In genomic region chr20:3645309-3646066, GRCh38 we compare ENCODE assay signal across 30 cellular contexts. TPM values are rescaled to one million over a fixed set of nuclear protein-coding genes. Genes with fewer than 3 reads are reported as not detected.
DNase-seq lines count a peak whose midpoint lies in the region; ATAC-seq and TF ChIP-seq lines count a peak whose summit lies in the region.
"Had no signal": no experiment of that assay in that cellular context is flagged by ENCODE, and none has a peak within 500 bp of the region (broad histone marks: within the 10 kb centered on the region; RNA-seq: fewer than 3 reads in every experiment).

No MANE protein-coding gene starts in this region.

- no peak overlapping the region for H3K4ac ChIP-seq in mesendoderm (ENCODE audit: low read depth, low read length)

- H3K27ac Mint-ChIP-seq in activated naive CD8-positive, alpha-beta T cell treated with anti-CD3 and anti-CD28 coated beads, Interleukin-2, amount 50 U/mL, for 24 hours: no peak overlapping the region
- H3K27ac Mint-ChIP-seq: CD4-positive, alpha-beta memory T cell; GM23338; H9; T-cell had no signal

- no peak overlapping the region; the same call in 1 of the 2 replicates for H3K4me2 ChIP-seq in PC-3 (ENCODE audit: low read length)
- no peak overlapping the region for H3K4me2 ChIP-seq in mesendoderm (ENCODE audit: low read length)
- H3K4me2 ChIP-seq: GM23338 had no signal

- H2AK5ac ChIP-seq in mesendoderm (ENCODE audit: low read length): no peak overlapping the region

- 93% methylated on average over 20 of the region's 20 CpGs for WGBS in right cardiac atrium
- WGBS in mesendoderm (ENCODE audit: extremely low coverage, insufficient coverage, low lambda C conversion rate): no CpG with 5 or more reads among the region's 20 CpGs

- no peaks in the 10 kb centered on the region for H3F3A ChIP-seq in PC-3 (ENCODE audit: low read length, unreplicated experiment)

- H4K20me1 ChIP-seq in PC-3 (ENCODE audit: low read length): no peaks in the 10 kb centered on the region

- H3K4me3 ChIP-seq in right cardiac atrium (ENCODE audit: low read length) (no peak overlapping the region), PC-3 (ENCODE audit: low read length) (no peak overlapping the region), mesendoderm (ENCODE audit: low read length) (no peak overlapping the region)
- H3K4me3 ChIP-seq: GM23338, MG63 had no signal

- CTCF ChIA-PET in PC-3 (lab: Charles Lee): no interaction called here

- H3K79me1 ChIP-seq in mesendoderm (ENCODE audit: low read length): no peaks in the 10 kb centered on the region

- no peaks in the 10 kb centered on the region for H3K9me3 Mint-ChIP-seq in activated naive CD8-positive, alpha-beta T cell treated with anti-CD3 and anti-CD28 coated beads, Interleukin-2, amount 50 U/mL, for 24 hours
- H3K9me3 Mint-ChIP-seq: CD4-positive, alpha-beta memory T cell; GM23338; H9; T-cell had no signal

- no peak for TF ChIP-seq CTCF in PC-3 (conservative IDR thresholded peaks at IDR 0.05; ENCODE audit: low read depth, low read length)

- no peak overlapping the region for H4K5ac ChIP-seq in mesendoderm (ENCODE audit: low read length)

- no TSS peak for BruUV-seq in PC-3 (replicated peaks; lab: Mats Ljungman, UMichigan)

- no peak overlapping the region for H2BK120ac ChIP-seq in mesendoderm (ENCODE audit: low read depth, low read length)

- no peak overlapping the region for H3K4me3 Mint-ChIP-seq in activated naive CD8-positive, alpha-beta T cell treated with anti-CD3 and anti-CD28 coated beads, Interleukin-2, amount 50 U/mL, for 24 hours
- H3K4me3 Mint-ChIP-seq: CD4-positive, alpha-beta memory T cell; GM23338; H9; T-cell had no signal

- H3K56ac ChIP-seq in mesendoderm (ENCODE audit: low read length): no peak overlapping the region

- H3K79me2 ChIP-seq in PC-3 (ENCODE audit: low read length) (no peaks in the 10 kb centered on the region), mesendoderm (ENCODE audit: control insufficient read depth, insufficient read depth, low read length) (no peaks in the 10 kb centered on the region)

- H3K4me1 Mint-ChIP-seq in activated naive CD8-positive, alpha-beta T cell treated with anti-CD3 and anti-CD28 coated beads, Interleukin-2, amount 50 U/mL, for 24 hours: no peaks in the 10 kb centered on the region
- H3K4me1 Mint-ChIP-seq: H9, T-cell had no signal

- no peak overlapping the region for H2BK5ac ChIP-seq in mesendoderm (ENCODE audit: low read length)

- H3K36me3 Mint-ChIP-seq in activated naive CD8-positive, alpha-beta T cell treated with anti-CD3 and anti-CD28 coated beads, Interleukin-2, amount 50 U/mL, for 24 hours (ENCODE audit: low read depth): peaks cover 11% of the 10 kb centered on the region

- DNase-seq in cardiac septum (ENCODE audit: low spot score) (peak; percentile 63), right cardiac atrium (no peak), PC-3 (peak; percentile 23), mesendoderm (no peak), NCI-H2196 treated with DMSO at 0.1 percent for 48 hours (lab: John Stamatoyannopoulos, UW; ENCODE audit: unreplicated experiment) (no peak)
- no peak for DNase-seq in activated CD8-positive, alpha-beta memory T cell treated with anti-CD3 and anti-CD28 coated beads, Interleukin-2, amount 50 U/mL, for 48 hours
- DNase-seq in activated naive CD8-positive, alpha-beta T cell treated with anti-CD3 and anti-CD28 coated beads, Interleukin-2, amount 50 U/mL, for 24 hours: no peak
- DNase-seq: C1 segment of cervical spinal cord; Caco-2; CD4-positive, alpha-beta memory T cell; DMS 273 treated with DMSO at 0.1 percent for 48 hours; H9; KG1; MG63; NCI-H1105 treated with DMSO at 0.1 percent for 48 hours; NCI-H187; NCI-H2081 treated with DMSO at 0.1 percent for 48 hours; NCI-H2171; NCI-H345; NCI-H524 treated with DMSO at 0.1 percent for 48 hours; SHP77; T-cell had no signal

- H3K9ac ChIP-seq in PC-3 (ENCODE audit: low read length): no peak overlapping the region
- no peak overlapping the region for H3K9ac ChIP-seq in mesendoderm (ENCODE audit: low read length)

- peak overlapping the region; percentile 9 for H3K23ac ChIP-seq in mesendoderm (ENCODE audit: low read length)

- no peaks in the 10 kb centered on the region for H3K9me2 ChIP-seq in PC-3 (replicated peaks; ENCODE audit: low read length)

- no peaks in the 10 kb centered on the region; the same call in 1 of the 2 replicates for H3K36me3 ChIP-seq in PC-3 (ENCODE audit: low read depth, low read length)
- H3K36me3 ChIP-seq in mesendoderm (ENCODE audit: control insufficient read depth, insufficient read depth, low read length): no peaks in the 10 kb centered on the region
- H3K36me3 ChIP-seq: MG63 had no signal

- no peak overlapping the region for H4K8ac ChIP-seq in mesendoderm (ENCODE audit: low read depth, low read length)

- POLR2A ChIA-PET in PC-3 (lab: Charles Lee; ENCODE audit: unreplicated experiment): no interaction called here

- H3K27ac ChIP-seq in right cardiac atrium (ENCODE audit: low read length) (no peak overlapping the region), PC-3 (ENCODE audit: low read length) (peak overlapping the region; percentile 52), mesendoderm (ENCODE audit: low read depth, low read length) (no peak overlapping the region)
- H3K27ac ChIP-seq: RWPE1 had no signal

- H2AFZ ChIP-seq in PC-3 (ENCODE audit: low read length): no peak overlapping the region
- H2AFZ ChIP-seq: GM23338 had no signal

- H3K4me1 ChIP-seq in right cardiac atrium (ENCODE audit: control insufficient read depth, insufficient read depth, low read length): no peaks in the 10 kb centered on the region
- H3K4me1 ChIP-seq in PC-3 (ENCODE audit: insufficient read depth, low read length): peaks cover 23% of the 10 kb centered on the region
- no peaks in the 10 kb centered on the region for H3K4me1 ChIP-seq in mesendoderm (ENCODE audit: control insufficient read depth, low read depth, low read length)
- H3K4me1 ChIP-seq: Caco-2 had no signal

- no peak for ATAC-seq in right cardiac atrium
- ATAC-seq in PC-3: peak; percentile 41
- ATAC-seq in activated naive CD8-positive, alpha-beta T cell treated with anti-CD3 and anti-CD28 coated beads, Interleukin-2, amount 50 U/mL, for 24 hours: no peak
- ATAC-seq: GM23338, Panc1, T-cell had no signal

- intact Hi-C loops in cardiac septum (cut with DNase I): no loop called here
- intact Hi-C loops in right cardiac atrium (cut with DNase I): no loop called here
- intact Hi-C loops in PC-3 (cut with micrococcal nuclease): no loop called here

- H3K18ac ChIP-seq in mesendoderm (ENCODE audit: low read length): no peak overlapping the region

- no peaks in the 10 kb centered on the region for H3K27me3 ChIP-seq in right cardiac atrium (ENCODE audit: control insufficient read depth, insufficient read depth)
- H3K27me3 ChIP-seq in PC-3 (ENCODE audit: low read length): no peaks in the 10 kb centered on the region
- H3K27me3 ChIP-seq in mesendoderm (ENCODE audit: insufficient read depth, low read length, poor library complexity): no peaks in the 10 kb centered on the region
- H3K27me3 ChIP-seq: MG63 had no signal

- H3K27me3 Mint-ChIP-seq in activated naive CD8-positive, alpha-beta T cell treated with anti-CD3 and anti-CD28 coated beads, Interleukin-2, amount 50 U/mL, for 24 hours: no peaks in the 10 kb centered on the region
- H3K27me3 Mint-ChIP-seq: CD4-positive, alpha-beta memory T cell; T-cell had no signal

- H2BK15ac ChIP-seq in mesendoderm (replicated peaks; ENCODE audit: low read depth): no peak overlapping the region

- no peaks in the 10 kb centered on the region for H3K9me3 ChIP-seq in right cardiac atrium (ENCODE audit: control insufficient read depth, low read length)
- no peaks in the 10 kb centered on the region for H3K9me3 ChIP-seq in PC-3 (ENCODE audit: low read length)
- H3K9me3 ChIP-seq: Caco-2, MG63 had no signal

RNA-seq across cellular contexts. Expression of gene GFRA4, which starts 17.7 kb away (rescaled TPM):
- not detected for total RNA-seq in cardiac septum
- total RNA-seq in right cardiac atrium: not detected
- not detected for polyA plus RNA-seq in right cardiac atrium
- not detected in 2 replicates for total RNA-seq in PC-3 (2014; rRNA removed)
- polyA plus RNA-seq in mesendoderm (2013, experiment 1 of 2): not detected
- not detected for polyA plus RNA-seq in mesendoderm (2013, experiment 2 of 2)
- total RNA-seq: A673; Caco-2; CD4-positive, alpha-beta memory T cell; Daoy; G401; GM23338; H9; IMR-90; SK-MEL-5; T-cell had no signal
- polyA plus RNA-seq: CD4-positive, alpha-beta memory T cell; GM23338; IMR-90 had no signal

RNA-seq across cellular contexts. Expression of gene ADAM33, which starts 36.3 kb away (rescaled TPM):
- total RNA-seq in cardiac septum: 3.0 TPM
- total RNA-seq in right cardiac atrium: 10 to 100 TPM; 11.5 to 23.7 (median 12.1) TPM
- 30.5 TPM for polyA plus RNA-seq in right cardiac atrium
- 0.11 TPM in 1 of 2 replicates, not detected in the other for total RNA-seq in PC-3 (2014; rRNA removed)
- 0.93 TPM for polyA plus RNA-seq in mesendoderm (2013, experiment 1 of 2)
- 0.95 TPM for polyA plus RNA-seq in mesendoderm (2013, experiment 2 of 2)
- total RNA-seq: A673; CD4-positive, alpha-beta memory T cell; Daoy; G401; SK-MEL-5; T-cell had no signal
- polyA plus RNA-seq: CD4-positive, alpha-beta memory T cell had no signal

Comparison
In these comparisons a context has a peak if more than half of its experiments do, and no peak if none do; other contexts are left out.
1. DNase-seq: peak in cardiac septum (single experiment) and PC-3 (single experiment); none in right cardiac atrium (0 of 3), mesendoderm (single experiment), NCI-H2196 treated with DMSO at 0.1 percent for 48 hours (single experiment), activated CD8-positive, alpha-beta memory T cell treated with anti-CD3 and anti-CD28 coated beads, Interleukin-2, amount 50 U/mL, for 48 hours (single experiment) and activated naive CD8-positive, alpha-beta T cell treated with anti-CD3 and anti-CD28 coated beads, Interleukin-2, amount 50 U/mL, for 24 hours (single experiment).